ENCODE assay signal across 9 cellular contexts in the genomic region with DNA sequence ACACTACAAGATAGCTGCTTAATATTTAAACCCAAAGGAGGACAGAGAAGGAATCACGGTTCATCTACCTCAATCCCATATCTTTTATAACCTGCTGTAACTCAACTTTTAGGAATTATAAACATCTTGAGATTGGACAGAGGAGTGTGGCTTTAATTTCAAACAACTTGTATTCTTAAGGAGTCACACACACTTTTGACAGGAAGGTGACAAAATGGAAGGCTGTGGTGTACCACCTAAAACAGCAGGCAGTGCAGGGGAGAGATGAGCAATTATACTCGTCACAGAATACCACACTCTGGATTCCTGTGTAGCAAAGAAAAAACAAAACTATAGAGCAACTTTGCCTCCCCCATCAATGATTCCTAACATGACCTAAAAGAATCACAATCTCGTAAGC.
DNase-seq lines count a peak whose midpoint lies in the region; ATAC-seq and TF ChIP-seq lines count a peak whose summit lies in the region.
"Had no signal": no experiment of that assay in that cellular context is flagged by ENCODE, and none has a peak within 500 bp of the region (broad histone marks: within the 10 kb centered on the region; RNA-seq: fewer than 3 reads in every experiment).

No MANE protein-coding gene starts in this region.

- no peaks in the 10 kb centered on the region for H4K20me1 ChIP-seq in osteoblast (ENCODE audit: insufficient read depth, low read length)

- peak overlapping the region; percentile 17 for H3K27ac ChIP-seq in osteoblast (ENCODE audit: low read depth, low read length)

- TF ChIP-seq CTCF in osteoblast (IDR thresholded peaks at IDR 0.05; ENCODE audit: extremely low read depth, low read depth, low read length), result no peak

- DNase-seq in activated CD4-positive, alpha-beta T cell treated with anti-CD3 and anti-CD28 coated beads for 48 hours, result peak; percentile 65
- DNase-seq in osteoblast (ENCODE audit: insufficient read length, low spot score, missing footprints) (no peak), inferior parietal cortex (ENCODE audit: extremely low spot score) (no peak), NCI-H146 treated with DMSO at 0.1 percent for 48 hours (lab: John Stamatoyannopoulos, UW; ENCODE audit: unreplicated experiment) (no peak), H7 (no peak), NCI-H2227 treated with DMSO at 0.1 percent for 48 hours (lab: John Stamatoyannopoulos, UW) (no peak)
- DNase-seq: heart left ventricle had no signal

- no peaks in the 10 kb centered on the region for H3K27me3 ChIP-seq in osteoblast (ENCODE audit: insufficient read depth, low read length)
- H3K27me3 ChIP-seq in H7 (ENCODE audit: control insufficient read depth, insufficient read depth, low read length), result no peaks in the 10 kb centered on the region
- H3K27me3 ChIP-seq: heart left ventricle had no signal

- no peaks in the 10 kb centered on the region for H3K9me3 ChIP-seq in osteoblast (ENCODE audit: low read depth, low read length)

- H3K36me3 ChIP-seq in osteoblast (ENCODE audit: insufficient read depth, low read length) (no peaks in the 10 kb centered on the region), H7 (replicated peaks; ENCODE audit: control insufficient read depth, insufficient read depth, low read length) (no peaks in the 10 kb centered on the region)
- H3K36me3 ChIP-seq: heart left ventricle had no signal

- H2AFZ ChIP-seq in osteoblast (ENCODE audit: low read length), result peak overlapping the region; percentile 60

- H3K4me1 ChIP-seq in osteoblast (ENCODE audit: insufficient read depth, low read length), result peaks cover 17% of the 10 kb centered on the region

- peaks cover 65% of the 10 kb centered on the region for H3K79me2 ChIP-seq in osteoblast (ENCODE audit: insufficient read depth, low read length)

- H3K4me3 ChIP-seq in osteoblast (ENCODE audit: insufficient read depth, low read length) (no peak overlapping the region), H7 (ENCODE audit: insufficient read depth, low read depth, low read length) (no peak overlapping the region)
- H3K4me3 ChIP-seq: heart left ventricle had no signal

- peak; percentile 58 for ATAC-seq in GM18868 (IDR thresholded peaks at IDR 0.05; ENCODE audit: unreplicated experiment)
- ATAC-seq in HG02852 (IDR thresholded peaks at IDR 0.05; ENCODE audit: unreplicated experiment), result peak; percentile 52

- peak overlapping the region; percentile 22 for H3K4me2 ChIP-seq in osteoblast (ENCODE audit: insufficient read depth, low read length)
